In genomic region chr17:9821921-9822320, GRCh38 we compare ENCODE assay signal across 28 cellular contexts. TPM values are rescaled to one million over a fixed set of nuclear protein-coding genes. Genes with fewer than 3 reads are reported as not detected.
"Had no signal": no experiment of that assay in that cellular context is flagged by ENCODE, and none has a peak within 500 bp of the region (broad histone marks: within the 10 kb centered on the region; RNA-seq: fewer than 3 reads in every experiment).

Gene GSG1L2 (minus strand): TSS chr17:9822079. CDS start chr17:9822071, 8 bp downstream.

- H3K4me1 Mint-ChIP-seq: central memory CD8-positive, alpha-beta T cell; immature natural killer cell; naive thymus-derived CD8-positive, alpha-beta T cell; neural crest cell had no signal

- H3K9me3 Mint-ChIP-seq: central memory CD8-positive, alpha-beta T cell; immature natural killer cell; neural crest cell had no signal

- ATAC-seq: activated CD4-positive, CD25-positive, alpha-beta regulatory T cell treated with anti-CD3 and anti-CD28 coated beads, Interleukin-2, amount 50 U/mL, for 24 hours; foreskin keratinocyte; heart left ventricle; left colon; naive thymus-derived CD8-positive, alpha-beta T cell had no signal

- H3K27ac Mint-ChIP-seq: immature natural killer cell had no signal

- DNase-seq: activated CD4-positive, alpha-beta T cell treated with anti-CD3 and anti-CD28 coated beads for 48 hours; activated CD4-positive, alpha-beta T cell treated with anti-CD3 and anti-CD28 coated beads, Interleukin-2, amount 50 U/mL, for 48 hours; activated CD8-positive, alpha-beta memory T cell treated with anti-CD3 and anti-CD28 coated beads for 24 hours; activated gamma-delta T cell treated with Interleukin-2 at 50 U/mL for 16 hours; activated naive CD4-positive, alpha-beta T cell treated with anti-CD3 and anti-CD28 coated beads, Interleukin-2, amount 50 U/mL, for 16 hours; activated T-cell treated with anti-CD3 and anti-CD28 coated beads, Interleukin-2, amount 50 U/mL, for 1 hour; dermis blood vessel endothelial cell; effector CD4-positive, alpha-beta T cell; foreskin keratinocyte; heart left ventricle; hypothalamus; immature natural killer cell; kidney; left colon; naive thymus-derived CD8-positive, alpha-beta T cell; right lobe of liver; stimulated activated CD4-positive, alpha-beta T cell treated with anti-CD3 and anti-CD28 coated beads, Interleukin-2, amount 100 ng/mL, for 48 hours; stimulated activated naive CD4-positive, alpha-beta T cell treated with Interleukin-2 at 50 U/mL for 16 hours had no signal

- H3K36me3 Mint-ChIP-seq: naive thymus-derived CD8-positive, alpha-beta T cell had no signal

- H3K4me3 Mint-ChIP-seq: central memory CD8-positive, alpha-beta T cell; immature natural killer cell; naive thymus-derived CD8-positive, alpha-beta T cell; neural crest cell had no signal

RNA-seq across cellular contexts. Expression of gene GSG1L2, which starts in this region (rescaled TPM):
- total RNA-seq: breast epithelium; dermis blood vessel endothelial cell; esophagus muscularis mucosa; foreskin keratinocyte; heart left ventricle; kidney; left colon; lower leg skin; naive thymus-derived CD8-positive, alpha-beta T cell; neural crest cell; omental fat pad; right lobe of liver; skeletal muscle tissue; temporal lobe; tibial nerve had no signal
